Comparison of ENCODE assay signal across 1 cellular context in the genomic region with DNA sequence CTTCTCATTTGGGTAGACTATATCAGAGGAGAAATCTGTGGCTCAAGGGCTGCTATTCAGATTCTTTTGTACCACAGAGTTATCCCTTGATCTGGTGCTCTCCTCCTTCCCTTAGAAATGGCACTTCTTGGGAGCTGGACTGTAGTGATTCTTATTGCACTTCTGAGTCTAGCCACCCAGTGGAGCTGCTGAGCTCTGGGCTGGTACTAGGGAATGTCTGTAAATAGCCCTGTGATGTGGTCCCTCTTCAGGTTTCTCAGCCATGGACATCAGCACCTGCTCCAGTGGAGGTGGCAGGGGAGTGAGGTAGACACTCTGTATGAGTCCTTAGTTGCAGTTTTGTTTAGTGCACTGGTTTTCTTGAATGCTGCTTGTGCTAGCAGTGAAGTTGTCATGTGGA.
TF ChIP-seq lines count a peak whose summit lies in the region.

No MANE protein-coding gene starts in this region.

TF ChIP-seq in HepG2, 621 proteins besides CTCF, POLR2A, EP300 and RAD21 (continued from another document):
- TF ChIP-seq MIXL1 (CRISPR knock-in tag; IDR thresholded peaks at IDR 0.05) = no peak
- no peak for TF ChIP-seq SP2 (CRISPR knock-in tag; IDR thresholded peaks at IDR 0.05)
- TF ChIP-seq, protein P1, sequence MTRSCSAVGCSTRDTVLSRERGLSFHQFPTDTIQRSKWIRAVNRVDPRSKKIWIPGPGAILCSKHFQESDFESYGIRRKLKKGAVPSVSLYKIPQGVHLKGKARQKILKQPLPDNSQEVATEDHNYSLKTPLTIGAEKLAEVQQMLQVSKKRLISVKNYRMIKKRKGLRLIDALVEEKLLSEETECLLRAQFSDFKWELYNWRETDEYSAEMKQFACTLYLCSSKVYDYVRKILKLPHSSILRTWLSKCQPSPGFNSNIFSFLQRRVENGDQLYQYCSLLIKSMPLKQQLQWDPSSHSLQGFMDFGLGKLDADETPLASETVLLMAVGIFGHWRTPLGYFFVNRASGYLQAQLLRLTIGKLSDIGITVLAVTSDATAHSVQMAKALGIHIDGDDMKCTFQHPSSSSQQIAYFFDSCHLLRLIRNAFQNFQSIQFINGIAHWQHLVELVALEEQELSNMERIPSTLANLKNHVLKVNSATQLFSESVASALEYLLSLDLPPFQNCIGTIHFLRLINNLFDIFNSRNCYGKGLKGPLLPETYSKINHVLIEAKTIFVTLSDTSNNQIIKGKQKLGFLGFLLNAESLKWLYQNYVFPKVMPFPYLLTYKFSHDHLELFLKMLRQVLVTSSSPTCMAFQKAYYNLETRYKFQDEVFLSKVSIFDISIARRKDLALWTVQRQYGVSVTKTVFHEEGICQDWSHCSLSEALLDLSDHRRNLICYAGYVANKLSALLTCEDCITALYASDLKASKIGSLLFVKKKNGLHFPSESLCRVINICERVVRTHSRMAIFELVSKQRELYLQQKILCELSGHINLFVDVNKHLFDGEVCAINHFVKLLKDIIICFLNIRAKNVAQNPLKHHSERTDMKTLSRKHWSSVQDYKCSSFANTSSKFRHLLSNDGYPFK (CRISPR knock-in tag; IDR thresholded peaks at IDR 0.05; ENCODE audit: borderline replicate concordance) = no peak
- no peak for TF ChIP-seq NR3C1 (CRISPR knock-in tag; IDR thresholded peaks at IDR 0.05)
- no peak for TF ChIP-seq SYNCRIP (IDR thresholded peaks at IDR 0.05; ENCODE audit: insufficient read depth, low read depth, low read length)
- TF ChIP-seq ZNF788 (CRISPR knock-in tag; IDR thresholded peaks at IDR 0.05; ENCODE audit: borderline replicate concordance) = no peak
- TF ChIP-seq, protein P2, sequence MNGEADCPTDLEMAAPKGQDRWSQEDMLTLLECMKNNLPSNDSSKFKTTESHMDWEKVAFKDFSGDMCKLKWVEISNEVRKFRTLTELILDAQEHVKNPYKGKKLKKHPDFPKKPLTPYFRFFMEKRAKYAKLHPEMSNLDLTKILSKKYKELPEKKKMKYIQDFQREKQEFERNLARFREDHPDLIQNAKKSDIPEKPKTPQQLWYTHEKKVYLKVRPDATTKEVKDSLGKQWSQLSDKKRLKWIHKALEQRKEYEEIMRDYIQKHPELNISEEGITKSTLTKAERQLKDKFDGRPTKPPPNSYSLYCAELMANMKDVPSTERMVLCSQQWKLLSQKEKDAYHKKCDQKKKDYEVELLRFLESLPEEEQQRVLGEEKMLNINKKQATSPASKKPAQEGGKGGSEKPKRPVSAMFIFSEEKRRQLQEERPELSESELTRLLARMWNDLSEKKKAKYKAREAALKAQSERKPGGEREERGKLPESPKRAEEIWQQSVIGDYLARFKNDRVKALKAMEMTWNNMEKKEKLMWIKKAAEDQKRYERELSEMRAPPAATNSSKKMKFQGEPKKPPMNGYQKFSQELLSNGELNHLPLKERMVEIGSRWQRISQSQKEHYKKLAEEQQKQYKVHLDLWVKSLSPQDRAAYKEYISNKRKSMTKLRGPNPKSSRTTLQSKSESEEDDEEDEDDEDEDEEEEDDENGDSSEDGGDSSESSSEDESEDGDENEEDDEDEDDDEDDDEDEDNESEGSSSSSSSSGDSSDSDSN (CRISPR knock-in tag; IDR thresholded peaks at IDR 0.05) = no peak
- no peak for TF ChIP-seq ZNF138 (CRISPR knock-in tag; IDR thresholded peaks at IDR 0.05; ENCODE audit: low read depth)
- TF ChIP-seq, protein P3, sequence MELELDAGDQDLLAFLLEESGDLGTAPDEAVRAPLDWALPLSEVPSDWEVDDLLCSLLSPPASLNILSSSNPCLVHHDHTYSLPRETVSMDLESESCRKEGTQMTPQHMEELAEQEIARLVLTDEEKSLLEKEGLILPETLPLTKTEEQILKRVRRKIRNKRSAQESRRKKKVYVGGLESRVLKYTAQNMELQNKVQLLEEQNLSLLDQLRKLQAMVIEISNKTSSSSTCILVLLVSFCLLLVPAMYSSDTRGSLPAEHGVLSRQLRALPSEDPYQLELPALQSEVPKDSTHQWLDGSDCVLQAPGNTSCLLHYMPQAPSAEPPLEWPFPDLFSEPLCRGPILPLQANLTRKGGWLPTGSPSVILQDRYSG (CRISPR knock-in tag; IDR thresholded peaks at IDR 0.05) = no peak
- no peak for TF ChIP-seq GLI4 (CRISPR knock-in tag; IDR thresholded peaks at IDR 0.05; ENCODE audit: borderline replicate concordance)
- no peak for TF ChIP-seq XBP1 (CRISPR knock-in tag; IDR thresholded peaks at IDR 0.05)
